In genomic region chr10:5691786-5692185, GRCh38 we compare ENCODE assay signal across 1 cellular context.
TF ChIP-seq lines count a peak whose summit lies in the region.

No MANE protein-coding gene starts in this region.

TF ChIP-seq in K562, 482 proteins besides CTCF, POLR2A, EP300 and RAD21 (continued from another document):
- TF ChIP-seq MTA3 (IDR thresholded peaks at IDR 0.05; ENCODE audit: borderline replicate concordance): no peak
- no peak for TF ChIP-seq RB1 (IDR thresholded peaks at IDR 0.05; ENCODE audit: low read depth)
- TF ChIP-seq RBM22 (IDR thresholded peaks at IDR 0.05; ENCODE audit: low read depth, low read length, poor library complexity, severe bottlenecking): no peak
- no peak for TF ChIP-seq STAT5A (IDR thresholded peaks at IDR 0.05; ENCODE audit: borderline replicate concordance, low read length)
- no peak for TF ChIP-seq POU5F1 (IDR thresholded peaks at IDR 0.05; ENCODE audit: borderline replicate concordance, low read depth, low read length, partially characterized antibody)
- TF ChIP-seq CBX8 (IDR thresholded peaks at IDR 0.05; ENCODE audit: borderline replicate concordance, extremely low read depth, low read depth, low read length, poor library complexity, severe bottlenecking): no peak
- TF ChIP-seq ZNF79 (CRISPR knock-in tag; IDR thresholded peaks at IDR 0.05; ENCODE audit: low read depth): no peak
- no peak for TF ChIP-seq ZNF395 (CRISPR knock-in tag; IDR thresholded peaks at IDR 0.05)
- no peak for TF ChIP-seq ZNF766 (CRISPR knock-in tag; conservative IDR thresholded peaks at IDR 0.05)
